ENCODE assay signal across 13 cellular contexts in genomic region chr11:9219572-9219971, GRCh38. TPM values are rescaled to one million over a fixed set of nuclear protein-coding genes. Genes with fewer than 3 reads are reported as not detected.
DNase-seq lines count a peak whose midpoint lies in the region; ATAC-seq and TF ChIP-seq lines count a peak whose summit lies in the region.
"Had no signal": no experiment of that assay in that cellular context is flagged by ENCODE, and none has a peak within 500 bp of the region (broad histone marks: within the 10 kb centered on the region; RNA-seq: fewer than 3 reads in every experiment).

No MANE protein-coding gene starts in this region.

- peaks cover 48% of the 10 kb centered on the region for H3F3A ChIP-seq in GM23248 (ENCODE audit: insufficient read depth)

- CTCF ChIA-PET in CD4-positive, alpha-beta T cell (lab: Charles Lee): no interaction called here

- no peaks in the 10 kb centered on the region for H3K27me3 ChIP-seq in GM23248 (replicated peaks; ENCODE audit: insufficient read depth)
- H3K27me3 ChIP-seq in CD4-positive, alpha-beta T cell (ENCODE audit: control insufficient read depth, insufficient read depth, low read length): no peaks in the 10 kb centered on the region

- 73 to 74% methylated on average over 2 of the region's 2 CpGs for WGBS in GM23248 (ENCODE audit: low coverage in 1 of 2, low lambda C conversion rate in 2 of 2, missing lambda C conversion rate in 2 of 2), 2 experiments

- no peak for ATAC-seq in CD4-positive, alpha-beta T cell (ENCODE audit: poor library complexity)
- ATAC-seq in GM18868 (IDR thresholded peaks at IDR 0.05; ENCODE audit: unreplicated experiment): no peak

- peak; percentile 85 for DNase-seq in GM23248
- DNase-seq in amniotic epithelial cell (ENCODE audit: low read depth): peak; percentile 91
- peak; percentile 98 for DNase-seq in fibroblast of the aortic adventitia (ENCODE audit: low read depth)
- peak; percentile 76 for DNase-seq in retinal pigment epithelial cell (ENCODE audit: low read depth)
- no peak for DNase-seq in iPS-NIHi11 (ENCODE audit: low spot score)
- no peak for DNase-seq in CD4-positive, alpha-beta T cell
- DNase-seq in NCI-H524 treated with DMSO at 0.1 percent for 48 hours (lab: John Stamatoyannopoulos, UW): no peak
- DNase-seq: activated CD4-positive, alpha-beta T cell treated with anti-CD3 and anti-CD28 coated beads, Interleukin-2, amount 50 U/mL, for 4 hours; glutamatergic neuron; NCI-H2171; SIG-M5 had no signal

- TF ChIP-seq CTCF in fibroblast of the aortic adventitia (IDR thresholded peaks at IDR 0.05; ENCODE audit: insufficient read depth, low read length) (no peak), retinal pigment epithelial cell (conservative IDR thresholded peaks at IDR 0.05; ENCODE audit: low read depth, low read length) (no peak)
- TF ChIP-seq CTCF in CD4-positive, alpha-beta T cell (IDR thresholded peaks at IDR 0.05): no peak

- peak overlapping the region; percentile 76 for H3K9ac ChIP-seq in GM23248

- H3K9me2 ChIP-seq in GM23248 (ENCODE audit: insufficient read depth): no peaks in the 10 kb centered on the region

- H3K36me3 Mint-ChIP-seq in CD4-positive, alpha-beta T cell (ENCODE audit: low read depth): peaks cover 5% of the 10 kb centered on the region

- no peaks in the 10 kb centered on the region for H3K27me3 Mint-ChIP-seq in CD4-positive, alpha-beta T cell
- H3K27me3 Mint-ChIP-seq: stimulated activated naive CD8-positive, alpha-beta T cell treated with anti-CD3 and anti-CD28 coated beads, Interleukin-15, Interleukin-2, amounts not matched to agents 100 ng/mL and 50 ng/mL, for 24 hours had no signal

- peaks cover 97% of the 10 kb centered on the region for H3K79me2 ChIP-seq in GM23248 (ENCODE audit: insufficient read depth)

- peak overlapping the region; percentile 96 for H3K27ac ChIP-seq in GM23248
- no peak overlapping the region for H3K27ac ChIP-seq in CD4-positive, alpha-beta T cell (ENCODE audit: low read depth, low read length)

- peaks cover 32% of the 10 kb centered on the region for H3K4me1 Mint-ChIP-seq in CD4-positive, alpha-beta T cell (ENCODE audit: low read depth)

- no peaks in the 10 kb centered on the region for H3K9me3 ChIP-seq in GM23248 (ENCODE audit: low read depth)
- no peaks in the 10 kb centered on the region for H3K9me3 ChIP-seq in CD4-positive, alpha-beta T cell (ENCODE audit: control insufficient read depth, low read length)

- POLR2A ChIA-PET in CD4-positive, alpha-beta T cell (lab: Charles Lee): interaction anchor here (1.3 kb wide), 1 partner anchor 13 kb away, joined by 3 read pairs; no protein-coding TSS in a partner anchor

- intact Hi-C loops in CD4-positive, alpha-beta T cell (cut with DNase I, micrococcal nuclease): no loop called here

- no peaks in the 10 kb centered on the region for H3K9me3 Mint-ChIP-seq in CD4-positive, alpha-beta T cell
- H3K9me3 Mint-ChIP-seq: stimulated activated naive CD8-positive, alpha-beta T cell treated with anti-CD3 and anti-CD28 coated beads, Interleukin-15, Interleukin-2, amounts not matched to agents 100 ng/mL and 50 ng/mL, for 24 hours had no signal

- no peak overlapping the region for H3K27ac Mint-ChIP-seq in CD4-positive, alpha-beta T cell
- H3K27ac Mint-ChIP-seq: stimulated activated naive CD8-positive, alpha-beta T cell treated with anti-CD3 and anti-CD28 coated beads, Interleukin-15, Interleukin-2, amounts not matched to agents 100 ng/mL and 50 ng/mL, for 24 hours had no signal

- H3K4me1 ChIP-seq in GM23248 (ENCODE audit: insufficient read depth): peaks cover 39% of the 10 kb centered on the region

- no peaks in the 10 kb centered on the region; the same call in 1 of the 2 replicates for H4K20me1 ChIP-seq in GM23248 (ENCODE audit: insufficient read depth)

- no peak overlapping the region for H3K4me3 Mint-ChIP-seq in CD4-positive, alpha-beta T cell
- H3K4me3 Mint-ChIP-seq: stimulated activated naive CD8-positive, alpha-beta T cell treated with anti-CD3 and anti-CD28 coated beads, Interleukin-15, Interleukin-2, amounts not matched to agents 100 ng/mL and 50 ng/mL, for 24 hours had no signal

- H3K36me3 ChIP-seq in GM23248 (ENCODE audit: low read depth): no peaks in the 10 kb centered on the region

- peak overlapping the region; percentile 54 for H3K4me2 ChIP-seq in GM23248 (ENCODE audit: unreplicated experiment)

- no peak overlapping the region for H2AFZ ChIP-seq in GM23248

- in situ Hi-C loops in GM23248 (cut with MboI): no loop called here

- H3K4me3 ChIP-seq in GM23248 (0 out of 2 replicates have a peak overlapping the region, but pooled peaks have one; percentile 15), fibroblast of the aortic adventitia (ENCODE audit: low read depth, low read length) (no peak overlapping the region), retinal pigment epithelial cell (ENCODE audit: low read length) (no peak overlapping the region)

RNA-seq across cellular contexts. Expression of gene DENND5A, which starts 45.6 kb away (rescaled TPM):
- total RNA-seq in GM23248 (2014; rRNA removed; shearing (Covaris generic)): 113 and 127 TPM in 2 replicates
- polyA plus RNA-seq in GM23248 (2016; fragmentation: Nextera tagmentation; extraction: Ambion mirVana): 24.9 and 28.4 TPM in 2 replicates
- 75.8 and 105 TPM in 2 replicates for total RNA-seq in fibroblast of the aortic adventitia (ENCODE audit: low replicate concordance)
- total RNA-seq in CD4-positive, alpha-beta T cell: 100 to 1,000 TPM; 101 to 103 TPM

Comparison
In these comparisons a context has a peak if more than half of its experiments do, and no peak if none do; other contexts are left out.
1. DNase-seq: peak in GM23248 (single experiment), amniotic epithelial cell (single experiment), fibroblast of the aortic adventitia (single experiment) and retinal pigment epithelial cell (single experiment); none in iPS-NIHi11 (single experiment), CD4-positive, alpha-beta T cell (0 of 10) and NCI-H524 treated with DMSO at 0.1 percent for 48 hours (single experiment).